In genomic region chr2:2057125-2057721, GRCh38 we compare ENCODE assay signal across 1 cellular context.
TF ChIP-seq lines count a peak whose summit lies in the region.

No MANE protein-coding gene starts in this region.

TF ChIP-seq in HEK293, 187 proteins besides CTCF, POLR2A, EP300 and RAD21 (continued from another document and continues in another):
- TF ChIP-seq, protein P1, sequence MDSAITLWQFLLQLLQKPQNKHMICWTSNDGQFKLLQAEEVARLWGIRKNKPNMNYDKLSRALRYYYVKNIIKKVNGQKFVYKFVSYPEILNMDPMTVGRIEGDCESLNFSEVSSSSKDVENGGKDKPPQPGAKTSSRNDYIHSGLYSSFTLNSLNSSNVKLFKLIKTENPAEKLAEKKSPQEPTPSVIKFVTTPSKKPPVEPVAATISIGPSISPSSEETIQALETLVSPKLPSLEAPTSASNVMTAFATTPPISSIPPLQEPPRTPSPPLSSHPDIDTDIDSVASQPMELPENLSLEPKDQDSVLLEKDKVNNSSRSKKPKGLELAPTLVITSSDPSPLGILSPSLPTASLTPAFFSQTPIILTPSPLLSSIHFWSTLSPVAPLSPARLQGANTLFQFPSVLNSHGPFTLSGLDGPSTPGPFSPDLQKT (IDR thresholded peaks at IDR 0.05; ENCODE audit: borderline replicate concordance, low read depth, low read length), result no peak
- TF ChIP-seq ZNF544 (tag by site-specific recombination; IDR thresholded peaks at IDR 0.05), result 0 out of 2 replicates have a peak, but pooled peaks have one; percentile 17
- no peak for TF ChIP-seq ZNF221 (tag by site-specific recombination; IDR thresholded peaks at IDR 0.05; ENCODE audit: borderline replicate concordance)
- TF ChIP-seq ZNF362 (tag by site-specific recombination; IDR thresholded peaks at IDR 0.05), result no peak
- no peak for TF ChIP-seq SALL2 (tag by site-specific recombination; IDR thresholded peaks at IDR 0.05; ENCODE audit: borderline replicate concordance)
- no peak for TF ChIP-seq ZNF548 (tag by site-specific recombination; IDR thresholded peaks at IDR 0.05)
- no peak for TF ChIP-seq ZNF514 (tag by site-specific recombination; IDR thresholded peaks at IDR 0.05)
- TF ChIP-seq ZNF157 (tag by site-specific recombination; IDR thresholded peaks at IDR 0.05), result no peak
- TF ChIP-seq ZSCAN18 (tag by site-specific recombination; IDR thresholded peaks at IDR 0.05), result no peak
- TF ChIP-seq ZBTB20 (tag by site-specific recombination; IDR thresholded peaks at IDR 0.05), result no peak
- no peak for TF ChIP-seq GLI2 (tag by site-specific recombination; IDR thresholded peaks at IDR 0.05; ENCODE audit: borderline replicate concordance, low read depth)
- no peak for TF ChIP-seq ZNF580 (tag by site-specific recombination; IDR thresholded peaks at IDR 0.05)
- TF ChIP-seq ZNF214 (tag by site-specific recombination; IDR thresholded peaks at IDR 0.05; ENCODE audit: borderline replicate concordance), result no peak
- no peak for TF ChIP-seq ZNF791 (tag by site-specific recombination; IDR thresholded peaks at IDR 0.05)
- TF ChIP-seq ZNF792 (tag by site-specific recombination; IDR thresholded peaks at IDR 0.05), result no peak
- TF ChIP-seq ZNF626 (tag by site-specific recombination; IDR thresholded peaks at IDR 0.05), result no peak
- no peak for TF ChIP-seq ZNF138 (tag by site-specific recombination; IDR thresholded peaks at IDR 0.05; ENCODE audit: borderline replicate concordance)
- TF ChIP-seq ZNF155 (tag by site-specific recombination; IDR thresholded peaks at IDR 0.05), result no peak
- TF ChIP-seq ZNF654 (tag by site-specific recombination; IDR thresholded peaks at IDR 0.05; ENCODE audit: low read depth), result no peak
- TF ChIP-seq ZNF324 (tag by site-specific recombination; IDR thresholded peaks at IDR 0.05), result no peak
- no peak for TF ChIP-seq ZNF2 (tag by site-specific recombination; IDR thresholded peaks at IDR 0.05)
- no peak for TF ChIP-seq ZNF341 (tag by site-specific recombination; IDR thresholded peaks at IDR 0.05; ENCODE audit: low read depth)
- no peak for TF ChIP-seq ZNF311 (tag by site-specific recombination; IDR thresholded peaks at IDR 0.05; ENCODE audit: borderline replicate concordance)
- no peak for TF ChIP-seq ZNF223 (tag by site-specific recombination; IDR thresholded peaks at IDR 0.05)
- TF ChIP-seq OSR2 (tag by site-specific recombination; IDR thresholded peaks at IDR 0.05), result no peak
- TF ChIP-seq, protein P2, sequence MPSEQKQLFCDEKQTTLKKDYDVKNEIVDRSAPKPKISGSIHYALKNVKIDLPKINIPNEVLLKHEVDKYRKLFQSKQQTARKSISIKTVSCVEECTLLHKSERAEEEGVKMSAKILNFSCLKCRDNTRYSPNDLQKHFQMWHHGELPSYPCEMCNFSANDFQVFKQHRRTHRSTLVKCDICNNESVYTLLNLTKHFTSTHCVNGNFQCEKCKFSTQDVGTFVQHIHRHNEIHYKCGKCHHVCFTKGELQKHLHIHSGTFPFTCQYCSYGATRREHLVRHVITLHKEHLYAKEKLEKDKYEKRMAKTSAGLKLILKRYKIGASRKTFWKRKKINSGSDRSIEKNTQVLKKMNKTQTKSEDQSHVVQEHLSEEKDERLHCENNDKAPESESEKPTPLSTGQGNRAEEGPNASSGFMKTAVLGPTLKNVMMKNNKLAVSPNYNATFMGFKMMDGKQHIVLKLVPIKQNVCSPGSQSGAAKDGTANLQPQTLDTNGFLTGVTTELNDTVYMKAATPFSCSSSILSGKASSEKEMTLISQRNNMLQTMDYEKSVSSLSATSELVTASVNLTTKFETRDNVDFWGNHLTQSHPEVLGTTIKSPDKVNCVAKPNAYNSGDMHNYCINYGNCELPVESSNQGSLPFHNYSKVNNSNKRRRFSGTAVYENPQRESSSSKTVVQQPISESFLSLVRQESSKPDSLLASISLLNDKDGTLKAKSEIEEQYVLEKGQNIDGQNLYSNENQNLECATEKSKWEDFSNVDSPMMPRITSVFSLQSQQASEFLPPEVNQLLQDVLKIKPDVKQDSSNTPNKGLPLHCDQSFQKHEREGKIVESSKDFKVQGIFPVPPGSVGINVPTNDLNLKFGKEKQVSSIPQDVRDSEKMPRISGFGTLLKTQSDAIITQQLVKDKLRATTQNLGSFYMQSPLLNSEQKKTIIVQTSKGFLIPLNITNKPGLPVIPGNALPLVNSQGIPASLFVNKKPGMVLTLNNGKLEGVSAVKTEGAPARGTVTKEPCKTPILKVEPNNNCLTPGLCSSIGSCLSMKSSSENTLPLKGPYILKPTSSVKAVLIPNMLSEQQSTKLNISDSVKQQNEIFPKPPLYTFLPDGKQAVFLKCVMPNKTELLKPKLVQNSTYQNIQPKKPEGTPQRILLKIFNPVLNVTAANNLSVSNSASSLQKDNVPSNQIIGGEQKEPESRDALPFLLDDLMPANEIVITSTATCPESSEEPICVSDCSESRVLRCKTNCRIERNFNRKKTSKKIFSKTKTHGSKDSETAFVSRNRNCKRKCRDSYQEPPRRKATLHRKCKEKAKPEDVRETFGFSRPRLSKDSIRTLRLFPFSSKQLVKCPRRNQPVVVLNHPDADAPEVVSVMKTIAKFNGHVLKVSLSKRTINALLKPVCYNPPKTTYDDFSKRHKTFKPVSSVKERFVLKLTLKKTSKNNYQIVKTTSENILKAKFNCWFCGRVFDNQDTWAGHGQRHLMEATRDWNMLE (tag by site-specific recombination; conservative IDR thresholded peaks at IDR 0.05; ENCODE audit: low read depth), result no peak
- no peak for TF ChIP-seq BCL11B (tag by site-specific recombination; IDR thresholded peaks at IDR 0.05; ENCODE audit: low read depth)
- no peak for TF ChIP-seq MEIS1 (CRISPR knock-in tag; IDR thresholded peaks at IDR 0.05; ENCODE audit: borderline replicate concordance)
- TF ChIP-seq ZNF571 (tag by site-specific recombination; IDR thresholded peaks at IDR 0.05), result no peak
- no peak for TF ChIP-seq ZNF248 (tag by site-specific recombination; IDR thresholded peaks at IDR 0.05)
- peak; percentile 72 for TF ChIP-seq PRDM1 (tag by site-specific recombination; IDR thresholded peaks at IDR 0.05)
- peak; percentile 68 for TF ChIP-seq SP3 (tag by site-specific recombination; IDR thresholded peaks at IDR 0.05)
- no peak for TF ChIP-seq ZNF677 (tag by site-specific recombination; IDR thresholded peaks at IDR 0.05)
- TF ChIP-seq ZNF48 (tag by site-specific recombination; IDR thresholded peaks at IDR 0.05), result no peak
- TF ChIP-seq ZNF555 (tag by site-specific recombination; conservative IDR thresholded peaks at IDR 0.05), result no peak
- TF ChIP-seq ZNF585B (tag by site-specific recombination; IDR thresholded peaks at IDR 0.05), result no peak
- TF ChIP-seq ZNF18 (tag by site-specific recombination; IDR thresholded peaks at IDR 0.05), result no peak
- TF ChIP-seq WT1 (tag by site-specific recombination; IDR thresholded peaks at IDR 0.05), result no peak
- no peak for TF ChIP-seq ZFP41 (tag by site-specific recombination; IDR thresholded peaks at IDR 0.05; ENCODE audit: borderline replicate concordance)
- TF ChIP-seq ZIC2 (tag by site-specific recombination; IDR thresholded peaks at IDR 0.05), result no peak
- no peak for TF ChIP-seq ZNF146 (tag by site-specific recombination; IDR thresholded peaks at IDR 0.05)
- TF ChIP-seq ZNF560 (tag by site-specific recombination; IDR thresholded peaks at IDR 0.05; ENCODE audit: borderline replicate concordance), result no peak
- TF ChIP-seq ZBTB7A (tag by site-specific recombination; IDR thresholded peaks at IDR 0.05; ENCODE audit: low read depth), result no peak
- 0 out of 2 replicates have a peak, but pooled peaks have one; percentile 20 for TF ChIP-seq PRDM10 (tag by site-specific recombination; IDR thresholded peaks at IDR 0.05)
- no peak for TF ChIP-seq ZNF777 (tag by site-specific recombination; IDR thresholded peaks at IDR 0.05; ENCODE audit: borderline replicate concordance)
- no peak for TF ChIP-seq ZNF600 (tag by site-specific recombination; IDR thresholded peaks at IDR 0.05)
- no peak for TF ChIP-seq IKZF3 (tag by site-specific recombination; IDR thresholded peaks at IDR 0.05)
- no peak for TF ChIP-seq ZNF843 (tag by site-specific recombination; IDR thresholded peaks at IDR 0.05)
- TF ChIP-seq ZNF266 (tag by site-specific recombination; IDR thresholded peaks at IDR 0.05; ENCODE audit: low read depth), result no peak
- no peak for TF ChIP-seq ZNF521 (tag by site-specific recombination; IDR thresholded peaks at IDR 0.05)
- TF ChIP-seq ZFHX2 (tag by site-specific recombination; conservative IDR thresholded peaks at IDR 0.05), result 0 out of 2 replicates have a peak, but pooled peaks have one; percentile 6
- TF ChIP-seq ZNF660 (tag by site-specific recombination; IDR thresholded peaks at IDR 0.05), result no peak
- TF ChIP-seq ZNF416 (tag by site-specific recombination; IDR thresholded peaks at IDR 0.05), result no peak
- TF ChIP-seq SETDB1 (IDR thresholded peaks at IDR 0.05; ENCODE audit: insufficient read length, low read length), result peak; percentile 52
- no peak for TF ChIP-seq PBX3 (CRISPR knock-in tag; IDR thresholded peaks at IDR 0.05)
- peak; percentile 93 for TF ChIP-seq KLF1 (tag by site-specific recombination; IDR thresholded peaks at IDR 0.05)
- TF ChIP-seq, protein P3, sequence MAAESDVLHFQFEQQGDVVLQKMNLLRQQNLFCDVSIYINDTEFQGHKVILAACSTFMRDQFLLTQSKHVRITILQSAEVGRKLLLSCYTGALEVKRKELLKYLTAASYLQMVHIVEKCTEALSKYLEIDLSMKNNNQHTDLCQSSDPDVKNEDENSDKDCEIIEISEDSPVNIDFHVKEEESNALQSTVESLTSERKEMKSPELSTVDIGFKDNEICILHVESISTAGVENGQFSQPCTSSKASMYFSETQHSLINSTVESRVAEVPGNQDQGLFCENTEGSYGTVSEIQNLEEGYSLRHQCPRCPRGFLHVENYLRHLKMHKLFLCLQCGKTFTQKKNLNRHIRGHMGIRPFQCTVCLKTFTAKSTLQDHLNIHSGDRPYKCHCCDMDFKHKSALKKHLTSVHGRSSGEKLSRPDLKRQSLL (tag by site-specific recombination; IDR thresholded peaks at IDR 0.05), result no peak
